In genomic region chr1:45872173-45872801, GRCh38 we compare ENCODE assay signal across 8 cellular contexts.
DNase-seq lines count a peak whose midpoint lies in the region; FAIRE-seq and TF ChIP-seq lines count a peak whose summit lies in the region.
"Not testable (repeated sequence)": the region's sequence is repeated elsewhere in the genome, so short reads cannot be mapped to it uniquely, and the experiment has no call there.

No MANE protein-coding gene starts in this region.

- not testable (repeated sequence) for H3K9me3 ChIP-seq in PC-9 (ENCODE audit: insufficient read depth, low read depth); liver (ENCODE audit: control insufficient read depth in 4 of 4, low read length in 3 of 4)

- not testable (repeated sequence) for H3K9me2 ChIP-seq in PC-9 (ENCODE audit: insufficient read depth)

- peaks cover 26% of the 10 kb centered on the region for H3K79me2 ChIP-seq in PC-9 (ENCODE audit: low read depth)

- not testable (repeated sequence) for TF ChIP-seq CTCF in PC-9 (conservative IDR thresholded peaks at IDR 0.05); astrocyte of the spinal cord (IDR thresholded peaks at IDR 0.05; ENCODE audit: low read depth, low read length); fibroblast of pulmonary artery (IDR thresholded peaks at IDR 0.05; ENCODE audit: low read length, missing control alignments); liver (IDR thresholded peaks at IDR 0.05; ENCODE audit: low read depth, low read length, missing input control)

- H3K27ac ChIP-seq in PC-9: peak overlapping the region; percentile 78
- H3K27ac ChIP-seq in liver (ENCODE audit: low read depth in 1 of 2, low read length in 2 of 2): peak overlapping the region; percentile 44 to 73

- CTCF ChIA-PET in PC-9 (lab: Charles Lee): interaction anchor here (0.7 kb wide), 1 partner anchor 120 kb away, joined by 7 read pairs; no protein-coding TSS in a partner anchor

- not testable (repeated sequence) for H3K4me3 ChIP-seq in PC-9; astrocyte of the spinal cord (ENCODE audit: low read depth, low read length); fibroblast of pulmonary artery (replicated peaks; ENCODE audit: low read depth, low read length); liver (ENCODE audit: low read depth in 1 of 3, low read length in 3 of 3)

- H3K27me3 ChIP-seq in PC-9 (ENCODE audit: insufficient read depth, low read depth); liver (ENCODE audit: control insufficient read depth in 4 of 4, insufficient read depth in 4 of 4, low read length in 3 of 4): not testable (repeated sequence)

- POLR2A ChIA-PET in PC-9 (lab: Charles Lee; ENCODE audit: unreplicated experiment): interaction anchor here (0.6 kb wide), 1 partner anchor 1340 kb away, joined by 5 read pairs; no protein-coding TSS in a partner anchor

- peaks cover 13% of the 10 kb centered on the region for H3F3A ChIP-seq in PC-9 (ENCODE audit: insufficient read depth, low read depth)

- BruUV-seq in PC-9 (replicated peaks; lab: Mats Ljungman, UMichigan): not testable (repeated sequence)

- TF ChIP-seq RAD21 in liver (IDR thresholded peaks at IDR 0.05): peak in 1 of 2 donors; percentile 10

- 81% methylated on average over 14 of the region's 14 CpGs for WGBS in liver

- H4K20me1 ChIP-seq in PC-9 (ENCODE audit: insufficient read depth): not testable (repeated sequence)

- intact Hi-C loops in PC-9 (cut with micrococcal nuclease; ENCODE audit: unreplicated experiment): loop anchor here (2.0 to 10.0 kb wide), 2 partner anchors 69 to 137 kb away; partner anchors contain the start of gene MAST2

- peak overlapping the region; percentile 53 for H3K4me2 ChIP-seq in PC-9

- not testable (repeated sequence) for FAIRE-seq in HTR-8/SVneo (lab: Jason Lieb, UNC)

- in situ Hi-C loops in astrocyte of the spinal cord (cut with HindIII; ENCODE audit: low sequenced_read_pairs): not testable (repeated sequence)

- not testable (repeated sequence) for H3K9ac ChIP-seq in liver (ENCODE audit: low read depth in 1 of 2, low read length in 2 of 2)

- 0 out of 2 replicates have a peak overlapping the region, but pooled peaks have one; percentile 19 for H2AFZ ChIP-seq in PC-9

- peak; percentile 93 for DNase-seq in A172 (ENCODE audit: low spot score)
- peak; percentile 98 for DNase-seq in EH (ENCODE audit: low read depth)
- DNase-seq in HTR-8/SVneo (ENCODE audit: insufficient read length, low spot score): peak; percentile 27
- DNase-seq in PC-9: peak; percentile 78 to 97
- DNase-seq in astrocyte of the spinal cord (ENCODE audit: low read depth, low spot score): peak; percentile 79
- DNase-seq in fibroblast of pulmonary artery (ENCODE audit: low read depth): peak; percentile 26
- DNase-seq in retina: peak; percentile 18

- peaks cover 45% of the 10 kb centered on the region for H3K4me1 ChIP-seq in PC-9 (replicated peaks; ENCODE audit: insufficient read depth)
- peaks cover 7 to 26% (median 20%) of the 10 kb centered on the region in 4 donors for H3K4me1 ChIP-seq in liver (ENCODE audit: control insufficient read depth in 4 of 4, insufficient read depth in 4 of 4, low read length in 3 of 4)

- not testable (repeated sequence) for H3K36me3 ChIP-seq in PC-9 (ENCODE audit: low read depth); liver (ENCODE audit: control insufficient read depth in 4 of 4, insufficient read depth in 3 of 4, low read depth in 1 of 4, low read length in 3 of 4)

TF ChIP-seq in liver, 16 proteins besides CTCF, POLR2A, EP300 and RAD21:
- TF ChIP-seq HNF4G (IDR thresholded peaks at IDR 0.05) (peak; percentile 32), FOXA1 (IDR thresholded peaks at IDR 0.05) (peak; percentile 88), HNF4A (conservative IDR thresholded peaks at IDR 0.05) (peak; percentile 75 to 84), SP1 (IDR thresholded peaks at IDR 0.05) (peak; percentile 64), FOXA2 (IDR thresholded peaks at IDR 0.05) (peak; percentile 97), MAX (IDR thresholded peaks at IDR 0.05) (peak; percentile 27), REST (IDR thresholded peaks at IDR 0.05) (peak; percentile 37), RXRA (IDR thresholded peaks at IDR 0.05) (peak; percentile 73 to 82), JUND (IDR thresholded peaks at IDR 0.05) (peak in 1 of 2 donors; percentile 65)
- TF ChIP-seq, protein P1, sequence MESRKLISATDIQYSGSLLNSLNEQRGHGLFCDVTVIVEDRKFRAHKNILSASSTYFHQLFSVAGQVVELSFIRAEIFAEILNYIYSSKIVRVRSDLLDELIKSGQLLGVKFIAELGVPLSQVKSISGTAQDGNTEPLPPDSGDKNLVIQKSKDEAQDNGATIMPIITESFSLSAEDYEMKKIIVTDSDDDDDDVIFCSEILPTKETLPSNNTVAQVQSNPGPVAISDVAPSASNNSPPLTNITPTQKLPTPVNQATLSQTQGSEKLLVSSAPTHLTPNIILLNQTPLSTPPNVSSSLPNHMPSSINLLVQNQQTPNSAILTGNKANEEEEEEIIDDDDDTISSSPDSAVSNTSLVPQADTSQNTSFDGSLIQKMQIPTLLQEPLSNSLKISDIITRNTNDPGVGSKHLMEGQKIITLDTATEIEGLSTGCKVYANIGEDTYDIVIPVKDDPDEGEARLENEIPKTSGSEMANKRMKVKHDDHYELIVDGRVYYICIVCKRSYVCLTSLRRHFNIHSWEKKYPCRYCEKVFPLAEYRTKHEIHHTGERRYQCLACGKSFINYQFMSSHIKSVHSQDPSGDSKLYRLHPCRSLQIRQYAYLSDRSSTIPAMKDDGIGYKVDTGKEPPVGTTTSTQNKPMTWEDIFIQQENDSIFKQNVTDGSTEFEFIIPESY (IDR thresholded peaks at IDR 0.05): peak; percentile 23

Comparison
In these comparisons a context has a peak if more than half of its experiments do, and no peak if none do; other contexts are left out.
1. DNase-seq: peak in every context shown above with its lines; median percentile 98 in EH; 93 in A172; 88 in PC-9; 79 in astrocyte of the spinal cord; 27 in HTR-8/SVneo; 26 in fibroblast of pulmonary artery; 18 in retina.